In genomic region chr11:75193271-75193670, GRCh38 we compare ENCODE assay signal across 3 cellular contexts.
TF ChIP-seq lines count a peak whose summit lies in the region.

No MANE protein-coding gene starts in this region.

TF ChIP-seq in liver, 16 proteins besides CTCF, POLR2A, EP300 and RAD21:
- TF ChIP-seq YY1 (IDR thresholded peaks at IDR 0.05) (no peak), ATF3 (IDR thresholded peaks at IDR 0.05) (no peak), TAF1 (conservative IDR thresholded peaks at IDR 0.05) (no peak), HNF4A (conservative IDR thresholded peaks at IDR 0.05) (no peak), FOXA2 (IDR thresholded peaks at IDR 0.05) (no peak), GABPA (IDR thresholded peaks at IDR 0.05 in 1 of 2, conservative IDR thresholded peaks at IDR 0.05 in 1 of 2) (no peak), NR2F2 (IDR thresholded peaks at IDR 0.05) (no peak), EGR1 (IDR thresholded peaks at IDR 0.05; ENCODE audit: low read depth in 2 of 2) (no peak), FOXA1 (IDR thresholded peaks at IDR 0.05) (no peak), RXRA (IDR thresholded peaks at IDR 0.05) (no peak), ZBTB33 (IDR thresholded peaks at IDR 0.05) (no peak), HNF4G (IDR thresholded peaks at IDR 0.05) (no peak), JUND (IDR thresholded peaks at IDR 0.05) (no peak), SP1 (IDR thresholded peaks at IDR 0.05) (no peak)
- TF ChIP-seq, protein P1, sequence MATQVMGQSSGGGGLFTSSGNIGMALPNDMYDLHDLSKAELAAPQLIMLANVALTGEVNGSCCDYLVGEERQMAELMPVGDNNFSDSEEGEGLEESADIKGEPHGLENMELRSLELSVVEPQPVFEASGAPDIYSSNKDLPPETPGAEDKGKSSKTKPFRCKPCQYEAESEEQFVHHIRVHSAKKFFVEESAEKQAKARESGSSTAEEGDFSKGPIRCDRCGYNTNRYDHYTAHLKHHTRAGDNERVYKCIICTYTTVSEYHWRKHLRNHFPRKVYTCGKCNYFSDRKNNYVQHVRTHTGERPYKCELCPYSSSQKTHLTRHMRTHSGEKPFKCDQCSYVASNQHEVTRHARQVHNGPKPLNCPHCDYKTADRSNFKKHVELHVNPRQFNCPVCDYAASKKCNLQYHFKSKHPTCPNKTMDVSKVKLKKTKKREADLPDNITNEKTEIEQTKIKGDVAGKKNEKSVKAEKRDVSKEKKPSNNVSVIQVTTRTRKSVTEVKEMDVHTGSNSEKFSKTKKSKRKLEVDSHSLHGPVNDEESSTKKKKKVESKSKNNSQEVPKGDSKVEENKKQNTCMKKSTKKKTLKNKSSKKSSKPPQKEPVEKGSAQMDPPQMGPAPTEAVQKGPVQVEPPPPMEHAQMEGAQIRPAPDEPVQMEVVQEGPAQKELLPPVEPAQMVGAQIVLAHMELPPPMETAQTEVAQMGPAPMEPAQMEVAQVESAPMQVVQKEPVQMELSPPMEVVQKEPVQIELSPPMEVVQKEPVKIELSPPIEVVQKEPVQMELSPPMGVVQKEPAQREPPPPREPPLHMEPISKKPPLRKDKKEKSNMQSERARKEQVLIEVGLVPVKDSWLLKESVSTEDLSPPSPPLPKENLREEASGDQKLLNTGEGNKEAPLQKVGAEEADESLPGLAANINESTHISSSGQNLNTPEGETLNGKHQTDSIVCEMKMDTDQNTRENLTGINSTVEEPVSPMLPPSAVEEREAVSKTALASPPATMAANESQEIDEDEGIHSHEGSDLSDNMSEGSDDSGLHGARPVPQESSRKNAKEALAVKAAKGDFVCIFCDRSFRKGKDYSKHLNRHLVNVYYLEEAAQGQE (IDR thresholded peaks at IDR 0.05), result no peak

TF ChIP-seq in HepG2, 621 proteins besides CTCF, POLR2A, EP300 and RAD21:
- TF ChIP-seq ZNF253 (CRISPR knock-in tag; IDR thresholded peaks at IDR 0.05; ENCODE audit: borderline replicate concordance), result no peak
- no peak for TF ChIP-seq ZNF446 (CRISPR knock-in tag; IDR thresholded peaks at IDR 0.05)
- TF ChIP-seq DZIP1 (CRISPR knock-in tag; IDR thresholded peaks at IDR 0.05), result no peak
- no peak for TF ChIP-seq ZNF556 (CRISPR knock-in tag; IDR thresholded peaks at IDR 0.05; ENCODE audit: borderline replicate concordance)
- no peak for TF ChIP-seq ZNF414 (CRISPR knock-in tag; IDR thresholded peaks at IDR 0.05)
- TF ChIP-seq ZNF264 (CRISPR knock-in tag; IDR thresholded peaks at IDR 0.05), result no peak
- TF ChIP-seq REL (CRISPR knock-in tag; conservative IDR thresholded peaks at IDR 0.05), result no peak
- TF ChIP-seq, protein P2, sequence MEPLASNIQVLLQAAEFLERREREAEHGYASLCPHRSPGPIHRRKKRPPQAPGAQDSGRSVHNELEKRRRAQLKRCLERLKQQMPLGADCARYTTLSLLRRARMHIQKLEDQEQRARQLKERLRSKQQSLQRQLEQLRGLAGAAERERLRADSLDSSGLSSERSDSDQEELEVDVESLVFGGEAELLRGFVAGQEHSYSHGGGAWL (CRISPR knock-in tag; IDR thresholded peaks at IDR 0.05), result no peak
- TF ChIP-seq NFATC3 (CRISPR knock-in tag; IDR thresholded peaks at IDR 0.05), result no peak
- TF ChIP-seq RERE (CRISPR knock-in tag; IDR thresholded peaks at IDR 0.05; ENCODE audit: low read depth), result no peak
- TF ChIP-seq SKI (IDR thresholded peaks at IDR 0.05; ENCODE audit: partially characterized antibody), result no peak
- no peak for TF ChIP-seq ETV5 (CRISPR knock-in tag; IDR thresholded peaks at IDR 0.05; ENCODE audit: borderline replicate concordance)
- TF ChIP-seq CC2D1A (CRISPR knock-in tag; IDR thresholded peaks at IDR 0.05), result no peak

TF ChIP-seq in H1, 55 proteins besides CTCF, POLR2A, EP300 and RAD21:
- TF ChIP-seq, protein P3, sequence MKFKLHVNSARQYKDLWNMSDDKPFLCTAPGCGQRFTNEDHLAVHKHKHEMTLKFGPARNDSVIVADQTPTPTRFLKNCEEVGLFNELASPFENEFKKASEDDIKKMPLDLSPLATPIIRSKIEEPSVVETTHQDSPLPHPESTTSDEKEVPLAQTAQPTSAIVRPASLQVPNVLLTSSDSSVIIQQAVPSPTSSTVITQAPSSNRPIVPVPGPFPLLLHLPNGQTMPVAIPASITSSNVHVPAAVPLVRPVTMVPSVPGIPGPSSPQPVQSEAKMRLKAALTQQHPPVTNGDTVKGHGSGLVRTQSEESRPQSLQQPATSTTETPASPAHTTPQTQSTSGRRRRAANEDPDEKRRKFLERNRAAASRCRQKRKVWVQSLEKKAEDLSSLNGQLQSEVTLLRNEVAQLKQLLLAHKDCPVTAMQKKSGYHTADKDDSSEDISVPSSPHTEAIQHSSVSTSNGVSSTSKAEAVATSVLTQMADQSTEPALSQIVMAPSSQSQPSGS (IDR thresholded peaks at IDR 0.05; ENCODE audit: low read length), result no peak
- no peak for TF ChIP-seq TBP (IDR thresholded peaks at IDR 0.05; ENCODE audit: low read depth, low read length)
- no peak for TF ChIP-seq POLR2AphosphoS5 (IDR thresholded peaks at IDR 0.05; ENCODE audit: low read depth, low read length)
